9 cellular contexts compared by ENCODE assay signal in genomic region chrX:46642145-46642544, GRCh38.
A peak's percentile ranks its signal among the peaks of the same experiment; 100 is the strongest.
DNase-seq lines count a peak whose midpoint lies in the region; ATAC-seq, FAIRE-seq and TF ChIP-seq lines count a peak whose summit lies in the region.
"Had no signal": no experiment of that assay in that cellular context is flagged by ENCODE, and none has a peak within 500 bp of the region (broad histone marks: within the 10 kb centered on the region; RNA-seq: fewer than 3 reads in every experiment).

No MANE protein-coding gene starts in this region.

- H3K4me1 Mint-ChIP-seq in IgD-negative memory B cell (peaks cover 2 to 24% (median 19%) of the 10 kb centered on the region in 3 donors), WTC11 (peaks cover 6% of the 10 kb centered on the region)

- intact Hi-C loops in right cardiac atrium (cut with DNase I): loop anchor here in 3 of 4 donors (2.0 to 10.0 kb wide), 3 partner anchors 69 to 80 kb away; partner anchors contain the start of gene CHST7 (in 1 of the 3)
- intact Hi-C loops in upper lobe of right lung (cut with DNase I): loop anchor here (10.0 kb wide), 1 partner anchor 67 kb away; the partner anchor contains the start of gene CHST7

- no peak for FAIRE-seq in D721Med (lab: Jason Lieb, UNC)
- FAIRE-seq: A204.1 had no signal

- CTCF ChIA-PET in WTC11 (lab: Charles Lee): no interaction called here

- no peak for TF ChIP-seq CTCF in WTC11 (IDR thresholded peaks at IDR 0.05)
- TF ChIP-seq CTCF in upper lobe of right lung (IDR thresholded peaks at IDR 0.05): peak; percentile 52
- TF ChIP-seq CTCF in D721Med (IDR thresholded peaks at IDR 0.05; ENCODE audit: insufficient read depth, missing control alignments): no peak

- WGBS in right cardiac atrium: 6% methylated on average over 4 of the region's 4 CpGs

- H3K36me3 Mint-ChIP-seq in IgD-negative memory B cell (peaks cover 2% of the 10 kb centered on the region), WTC11 (peaks cover 16% of the 10 kb centered on the region)

- H3K27me3 ChIP-seq in right cardiac atrium (ENCODE audit: control insufficient read depth, insufficient read depth) (no peaks in the 10 kb centered on the region), upper lobe of right lung (no peaks in the 10 kb centered on the region)

- ATAC-seq in WTC11: peak; percentile 36; the same call in 1 of the 2 replicates
- peak; percentile 85 to 91 for ATAC-seq in right cardiac atrium
- ATAC-seq in upper lobe of right lung: peak; percentile 64
- ATAC-seq in HG02623 (IDR thresholded peaks at IDR 0.05; ENCODE audit: unreplicated experiment): no peak

- DNase-seq in DMS 273 (lab: John Stamatoyannopoulos, UW; ENCODE audit: unreplicated experiment): peak; percentile 36
- DNase-seq in DMS 273 treated with DMSO at 0.1 percent for 48 hours (lab: John Stamatoyannopoulos, UW): no peak
- no peak for DNase-seq in WTC11 (ENCODE audit: low spot score)
- DNase-seq in right cardiac atrium: peak in 2 of 3 donors; percentile 58
- no peak for DNase-seq in upper lobe of right lung
- no peak for DNase-seq in D721Med (ENCODE audit: insufficient read length, low spot score)

- H3K27ac Mint-ChIP-seq in IgD-negative memory B cell: peak overlapping the region in 2 of 3 donors; percentile 28 to 78
- H3K27ac Mint-ChIP-seq in WTC11: no peak overlapping the region

- POLR2A ChIA-PET in WTC11 (lab: Charles Lee): no interaction called here

- no peaks in the 10 kb centered on the region for H3K9me3 Mint-ChIP-seq in IgD-negative memory B cell
- no peaks in the 10 kb centered on the region for H3K9me3 Mint-ChIP-seq in WTC11

- H3K27ac ChIP-seq in right cardiac atrium (ENCODE audit: low read length): no peak overlapping the region
- H3K27ac ChIP-seq in upper lobe of right lung: no peak overlapping the region

- H3K9me3 ChIP-seq in right cardiac atrium (ENCODE audit: control insufficient read depth, low read length) (no peaks in the 10 kb centered on the region), upper lobe of right lung (no peaks in the 10 kb centered on the region)

- H3K4me3 ChIP-seq in right cardiac atrium (ENCODE audit: low read length) (no peak overlapping the region), upper lobe of right lung (no peak overlapping the region)

- no peaks in the 10 kb centered on the region for H3K36me3 ChIP-seq in upper lobe of right lung

- H3K4me3 Mint-ChIP-seq in IgD-negative memory B cell: no peak overlapping the region
- no peak overlapping the region for H3K4me3 Mint-ChIP-seq in WTC11

- H3K27me3 Mint-ChIP-seq in IgD-negative memory B cell (no peaks in the 10 kb centered on the region), WTC11 (ENCODE audit: low read depth) (no peaks in the 10 kb centered on the region)

- H3K4me1 ChIP-seq in right cardiac atrium (ENCODE audit: control insufficient read depth, insufficient read depth, low read length): no peaks in the 10 kb centered on the region
- H3K4me1 ChIP-seq in upper lobe of right lung: no peaks in the 10 kb centered on the region

TF ChIP-seq in WTC11, 78 proteins besides CTCF, POLR2A, EP300 and RAD21:
- TF ChIP-seq CREM (CRISPR knock-in tag; IDR thresholded peaks at IDR 0.05) (no peak), EMX1 (CRISPR knock-in tag; IDR thresholded peaks at IDR 0.05) (no peak), MAX (CRISPR knock-in tag; IDR thresholded peaks at IDR 0.05) (no peak), ZBTB43 (CRISPR knock-in tag; IDR thresholded peaks at IDR 0.05) (no peak), ATF2 (CRISPR knock-in tag; IDR thresholded peaks at IDR 0.05; ENCODE audit: borderline replicate concordance, low read depth) (no peak), STAT6 (CRISPR knock-in tag; conservative IDR thresholded peaks at IDR 0.05; ENCODE audit: low read depth) (no peak)

Comparison
In these comparisons a context has a peak if more than half of its experiments do, and no peak if none do; other contexts are left out.
1. DNase-seq: peak in DMS 273 (single experiment) and right cardiac atrium (2 of 3); none in DMS 273 treated with DMSO at 0.1 percent for 48 hours (single experiment), WTC11 (single experiment), upper lobe of right lung (single experiment) and D721Med (single experiment).